Comparison of ENCODE assay signal across 8 cellular contexts in the genomic region with DNA sequence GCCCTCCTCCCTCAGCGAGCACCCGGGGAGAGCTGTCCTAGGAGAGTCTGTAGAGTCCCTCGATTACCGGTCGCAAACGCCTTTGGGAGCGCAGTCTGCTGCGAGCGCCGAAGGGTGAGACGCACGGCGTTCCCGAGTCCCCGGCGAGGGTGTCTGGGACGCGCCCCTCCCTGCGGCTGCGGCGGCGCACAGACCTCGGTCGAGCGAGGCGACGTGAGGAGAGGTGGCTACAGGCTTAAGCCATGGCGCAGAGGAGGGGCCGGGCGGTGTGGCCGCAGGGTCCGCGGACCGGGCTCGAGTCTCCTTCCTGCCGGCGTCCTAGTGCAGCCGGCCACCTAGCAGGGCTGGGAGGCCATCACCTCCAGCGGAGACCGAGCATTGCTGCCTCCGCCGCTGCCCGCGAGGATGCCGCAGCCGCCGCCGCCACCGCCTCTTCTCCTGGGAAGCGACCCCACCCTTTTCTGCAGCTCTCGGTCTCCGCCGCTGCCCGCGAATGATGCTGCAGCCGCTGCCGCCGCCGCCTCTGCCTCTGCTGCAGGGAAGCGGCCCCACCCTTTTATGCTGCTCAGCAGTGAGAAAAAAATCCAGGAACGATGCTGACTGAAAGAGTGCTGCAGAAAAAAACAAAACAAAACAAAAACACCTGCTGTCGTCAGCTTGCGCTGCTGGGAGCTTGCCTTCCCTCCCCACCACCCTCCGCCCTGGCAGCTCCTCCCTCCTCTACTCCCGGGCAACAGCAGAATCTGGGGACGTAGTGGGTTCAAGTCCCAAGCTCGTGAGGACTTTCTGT. TPM values are rescaled to one million over a fixed set of nuclear protein-coding genes. Genes with fewer than 3 reads are reported as not detected.
DNase-seq lines count a peak whose midpoint lies in the region; ATAC-seq, FAIRE-seq and TF ChIP-seq lines count a peak whose summit lies in the region.

Gene MAP6, minus strand, starts transcription at position 531 of the 790 bp plus-strand sequence. CDS start 669 bp downstream, outside the sequence.

- H3K36me3 Mint-ChIP-seq in central memory CD8-positive, alpha-beta T cell (ENCODE audit: insufficient read depth), result no peaks in the 10 kb centered on the region

- POLR2A ChIA-PET in PC-3 (lab: Charles Lee; ENCODE audit: unreplicated experiment), result interaction anchor here (0.6 kb wide), 1 partner anchor 726 kb away, joined by 10 read pairs; no protein-coding TSS in a partner anchor

- no peaks in the 10 kb centered on the region for H3K9me2 ChIP-seq in PC-3 (replicated peaks; ENCODE audit: low read length)

- H3F3A ChIP-seq in PC-3 (ENCODE audit: low read length, unreplicated experiment), result no peaks in the 10 kb centered on the region

- BruUV-seq in PC-3 (replicated peaks; lab: Mats Ljungman, UMichigan), result no TSS peak

- peak within 1 kb of the TSS; percentile 88 for H2AFZ ChIP-seq in PC-3 (ENCODE audit: low read length)

- DNase-seq in 8988T, result peak; percentile 85
- peak; percentile 53 for DNase-seq in GM10266 (ENCODE audit: extremely low spot score)
- peak; percentile 39 for DNase-seq in PC-3
- DNase-seq in central memory CD8-positive, alpha-beta T cell (ENCODE audit: low spot score in 2 of 2), result no peak
- no peak for DNase-seq in kidney
- peak; percentile 27 to 52 for DNase-seq in stimulated activated CD4-positive, alpha-beta T cell treated with anti-CD3 and anti-CD28 coated beads, Interleukin-2, amount 100 ng/mL, for 24 hours
- no peak for DNase-seq in NCI-H446 (lab: John Stamatoyannopoulos, UW)

- H3K4me3 Mint-ChIP-seq in central memory CD8-positive, alpha-beta T cell, result peak within 1 kb of the TSS; percentile 79

- FAIRE-seq in kidney (lab: Jason Lieb, UNC), result no peak

- ATAC-seq in PC-3, result peak; percentile 40
- ATAC-seq in central memory CD8-positive, alpha-beta T cell (replicated peaks; ENCODE audit: extremely low read depth, poor library complexity, severe bottlenecking), result peak; percentile 50
- ATAC-seq in GM21786 (IDR thresholded peaks at IDR 0.05; ENCODE audit: unreplicated experiment), result no peak

- peaks cover 11% of the 10 kb centered on the region for H3K4me1 Mint-ChIP-seq in central memory CD8-positive, alpha-beta T cell

- TF ChIP-seq CTCF in GM10266 (IDR thresholded peaks at IDR 0.05; ENCODE audit: control insufficient read depth, insufficient read depth, low read depth, missing control alignments) (no peak), PC-3 (conservative IDR thresholded peaks at IDR 0.05; ENCODE audit: low read depth, low read length) (no peak), kidney (IDR thresholded peaks at IDR 0.05; ENCODE audit: borderline replicate concordance, extremely low read depth, insufficient read depth) (no peak)

- H4K20me1 ChIP-seq in PC-3 (ENCODE audit: low read length), result no peaks in the 10 kb centered on the region

- peak within 1 kb of the TSS; percentile 60 for H3K27ac Mint-ChIP-seq in central memory CD8-positive, alpha-beta T cell (ENCODE audit: low read depth)

- H3K79me2 ChIP-seq in PC-3 (ENCODE audit: low read length), result no peaks in the 10 kb centered on the region

- H3K9me3 ChIP-seq in PC-3 (ENCODE audit: low read length) (no peaks in the 10 kb centered on the region), kidney (ENCODE audit: control insufficient read depth in 1 of 2, low read length in 2 of 2) (no peaks in the 10 kb centered on the region)

- H3K9ac ChIP-seq in PC-3 (ENCODE audit: low read length) (no peak within 1 kb of the TSS), kidney (ENCODE audit: low read length in 2 of 2) (no peak within 1 kb of the TSS)

- peaks cover 87% of the 10 kb centered on the region for H3K27me3 Mint-ChIP-seq in central memory CD8-positive, alpha-beta T cell

- intact Hi-C loops in PC-3 (cut with micrococcal nuclease) (no loop called here), kidney (cut with DNase I) (no loop called here)

- H3K36me3 ChIP-seq in PC-3 (ENCODE audit: low read depth, low read length), result no peaks in the 10 kb centered on the region
- H3K36me3 ChIP-seq in kidney (ENCODE audit: control insufficient read depth in 1 of 2, insufficient read depth in 2 of 2, low read length in 2 of 2), result no peaks in the 10 kb centered on the region

- H3K4me2 ChIP-seq in PC-3 (ENCODE audit: low read length), result peak within 1 kb of the TSS; percentile 91

- H3K27ac ChIP-seq in PC-3 (ENCODE audit: low read length) (no peak within 1 kb of the TSS), kidney (ENCODE audit: low read depth in 2 of 2, low read length in 2 of 2) (no peak within 1 kb of the TSS)

- 0 out of 2 replicates have a peak, but pooled peaks cover 4% of the 10 kb centered on the region for H3K4me1 ChIP-seq in PC-3 (ENCODE audit: insufficient read depth, low read length)
- H3K4me1 ChIP-seq in kidney (ENCODE audit: control insufficient read depth in 1 of 2, insufficient read depth in 1 of 2, low read depth in 1 of 2, low read length in 2 of 2), result peaks cover 0 to 6% of the 10 kb centered on the region in 2 donors

- H3K4me3 ChIP-seq in PC-3 (ENCODE audit: low read length) (peak within 1 kb of the TSS; percentile 70), kidney (ENCODE audit: low read length in 2 of 2) (peak within 1 kb of the TSS; percentile 44 to 54)

- peaks cover 30% of the 10 kb centered on the region for H3K27me3 ChIP-seq in PC-3 (ENCODE audit: low read length)

- CTCF ChIA-PET in PC-3 (lab: Charles Lee), result interaction anchor here (0.6 to 0.7 kb wide), 2 partner anchors 29 to 37 kb away, joined by 3 read pairs; no protein-coding TSS in a partner anchor

- no peaks in the 10 kb centered on the region for H3K9me3 Mint-ChIP-seq in central memory CD8-positive, alpha-beta T cell

RNA-seq across cellular contexts. Expression of gene MAP6, which starts in this region (rescaled TPM):
- total RNA-seq in PC-3 (2014; rRNA removed), result 0.47 and 1.3 TPM in 2 replicates
- total RNA-seq in kidney, result 7.7 TPM
- polyA plus RNA-seq in kidney (ENCODE audit: insufficient read depth, low read depth, low replicate concordance), result 21.3 TPM

Comparison
In these comparisons a context has a peak if more than half of its experiments do, and no peak if none do; other contexts are left out.
1. DNase-seq: peak in 8988T (single experiment), GM10266 (single experiment), PC-3 (single experiment) and stimulated activated CD4-positive, alpha-beta T cell treated with anti-CD3 and anti-CD28 coated beads, Interleukin-2, amount 100 ng/mL, for 24 hours (2 of 2); none in central memory CD8-positive, alpha-beta T cell (0 of 2), kidney (single experiment) and NCI-H446 (0 of 2).